Comparison of ENCODE assay signal across 29 cellular contexts in the genomic region with DNA sequence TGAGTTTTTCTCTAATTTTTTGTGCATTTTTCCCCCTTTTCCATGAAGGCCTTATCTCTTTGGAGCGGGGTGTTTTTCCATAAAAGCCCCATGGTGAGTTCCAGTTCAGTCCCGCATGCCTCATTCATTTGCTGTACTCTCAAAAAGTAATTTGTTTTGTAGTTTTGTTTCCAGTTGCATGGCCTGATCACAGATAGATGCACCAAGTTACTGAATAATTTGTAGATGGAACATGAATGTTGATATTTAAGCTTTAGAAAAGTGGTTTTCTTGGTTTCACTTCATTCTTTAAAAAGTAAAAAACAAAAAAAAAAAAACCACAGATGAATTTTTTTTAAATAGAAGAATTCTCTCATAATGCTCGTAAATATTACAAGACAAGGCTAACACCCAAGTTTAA.
"Had no signal": no experiment of that assay in that cellular context is flagged by ENCODE, and none has a peak within 500 bp of the region (broad histone marks: within the 10 kb centered on the region; RNA-seq: fewer than 3 reads in every experiment).

No MANE protein-coding gene starts in this region.

- H3K27me3 ChIP-seq: brain microvascular endothelial cell, dorsolateral prefrontal cortex had no signal

- FAIRE-seq: astrocyte, bronchial epithelial cell, frontal cortex had no signal

- ATAC-seq: activated CD4-positive, CD25-positive, alpha-beta regulatory T cell treated with anti-CD3 and anti-CD28 coated beads, Interleukin-2, amount 50 U/mL, for 24 hours; activated CD8-positive, alpha-beta T cell treated with anti-CD3 and anti-CD28 coated beads for 36 hours; activated T-cell treated with anti-CD3 and anti-CD28 coated beads, Interleukin-2, amount 50 U/mL, for 4 hours; activated T-helper 17 cell treated with anti-CD3 and anti-CD28 coated beads, Interleukin-2, amount 50 U/mL, for 72 hours; esophagus mucosa had no signal

- H3K36me3 ChIP-seq: brain microvascular endothelial cell, WERI-Rb-1 had no signal

- H3K27ac ChIP-seq: brain microvascular endothelial cell, coronary artery, dorsolateral prefrontal cortex, WERI-Rb-1 had no signal

- DNase-seq: activated B cell treated with CpG ODN at 0.5 μM for 24 hours; activated CD4-positive, alpha-beta T cell treated with anti-CD3 and anti-CD28 coated beads for 48 hours; activated CD4-positive, alpha-beta T cell treated with anti-CD3 and anti-CD28 coated beads, Interleukin-2, amount 50 U/mL, for 1 hour; activated CD4-positive, alpha-beta T cell treated with anti-CD3 and anti-CD28 coated beads, Interleukin-2, amount 50 U/mL, for 48 hours; activated CD8-positive, alpha-beta memory T cell treated with anti-CD3 and anti-CD28 coated beads for 24 hours; activated CD8-positive, alpha-beta T cell treated with anti-CD3 and anti-CD28 coated beads for 36 hours; activated effector memory CD4-positive, alpha-beta T cell treated with Interleukin-2 at 50 U/mL for 16 hours; activated gamma-delta T cell treated with Interleukin-2 at 50 U/mL for 16 hours; activated naive CD4-positive, alpha-beta T cell treated with anti-CD3 and anti-CD28 coated beads, Interleukin-2, amount 50 U/mL, for 16 hours; activated naive CD4-positive, alpha-beta T cell treated with Interleukin-2 at 50 U/mL for 16 hours; activated T-cell treated with anti-CD3 and anti-CD28 coated beads, Interleukin-2, amount 50 U/mL, for 4 hours; amniotic stem cell; anterior cingulate cortex; brain microvascular endothelial cell; dorsolateral prefrontal cortex; effector memory CD4-positive, alpha-beta T cell; endodermal cell; foreskin fibroblast; head of caudate nucleus; hippocampal formation; T1000; WERI-Rb-1 had no signal

- H3K4me3 ChIP-seq: coronary artery, dorsolateral prefrontal cortex had no signal
